In genomic region chr16:65789546-65789945, GRCh38 we compare ENCODE assay signal across 20 cellular contexts.
DNase-seq lines count a peak whose midpoint lies in the region; ATAC-seq and TF ChIP-seq lines count a peak whose summit lies in the region.
"Had no signal": no experiment of that assay in that cellular context is flagged by ENCODE, and none has a peak within 500 bp of the region (broad histone marks: within the 10 kb centered on the region; RNA-seq: fewer than 3 reads in every experiment).

No MANE protein-coding gene starts in this region.

- WGBS in esophagus muscularis mucosa = 88% methylated on average over 1 of the region's 1 CpG

- no peak for TF ChIP-seq CTCF in esophagus muscularis mucosa (IDR thresholded peaks at IDR 0.05)
- TF ChIP-seq CTCF in CD4-positive, alpha-beta T cell (IDR thresholded peaks at IDR 0.05) = no peak

- H3K27ac Mint-ChIP-seq in CD4-positive, alpha-beta T cell = no peak overlapping the region
- H3K27ac Mint-ChIP-seq: CD4-positive, alpha-beta memory T cell; CD8-positive, alpha-beta memory T cell had no signal

- H3K9me3 Mint-ChIP-seq in CD4-positive, alpha-beta T cell = no peaks in the 10 kb centered on the region

- ATAC-seq in CD4-positive, alpha-beta T cell (ENCODE audit: poor library complexity) = no peak
- ATAC-seq: GM12878 had no signal

- CTCF ChIA-PET in CD4-positive, alpha-beta T cell (lab: Charles Lee) = no interaction called here

- H3K4me1 ChIP-seq in esophagus muscularis mucosa = peaks cover 0 to 5% (median 4%) of the 10 kb centered on the region in 4 donors

- no peaks in the 10 kb centered on the region for H3K9me3 ChIP-seq in esophagus muscularis mucosa
- no peaks in the 10 kb centered on the region for H3K9me3 ChIP-seq in CD4-positive, alpha-beta T cell (ENCODE audit: control insufficient read depth, low read length)

- DNase-seq in OCI-M1 (lab: John Stamatoyannopoulos, UW) (peak; percentile 4), esophagus muscularis mucosa (ENCODE audit: extremely low spot score) (peak; percentile 62), midbrain (lab: John Stamatoyannopoulos, UW) (no peak)
- DNase-seq in CD4-positive, alpha-beta T cell = no peak
- DNase-seq in activated CD8-positive, alpha-beta memory T cell treated with anti-CD3 and anti-CD28 coated beads, Interleukin-2, amount 50 U/mL, for 48 hours = no peak
- DNase-seq: 8988T; ACHN; CD4-positive, alpha-beta memory T cell; CD8-positive, alpha-beta memory T cell; COR-L47; DMS 273 treated with DMSO at 0.1 percent for 48 hours; DMS153; DMS53; DMS79; DND-41; EL; GDM1 had no signal

- H3K4me1 Mint-ChIP-seq in CD4-positive, alpha-beta T cell (ENCODE audit: low read depth) = no peaks in the 10 kb centered on the region
- H3K4me1 Mint-ChIP-seq: CD4-positive, alpha-beta memory T cell; CD8-positive, alpha-beta memory T cell had no signal

- intact Hi-C loops in esophagus muscularis mucosa (cut with DNase I) = no loop called here
- intact Hi-C loops in CD4-positive, alpha-beta T cell (cut with DNase I, micrococcal nuclease) = no loop called here

- H3K27me3 ChIP-seq in esophagus muscularis mucosa = no peaks in the 10 kb centered on the region
- H3K27me3 ChIP-seq in CD4-positive, alpha-beta T cell (ENCODE audit: control insufficient read depth, insufficient read depth, low read length) = no peaks in the 10 kb centered on the region
- H3K27me3 ChIP-seq: BLaER1 treated with 17β-estradiol and CSF1 and Interleukin-3, amounts not matched to agents 10 nM and 100 nM had no signal

- TF ChIP-seq EP300 in esophagus muscularis mucosa (IDR thresholded peaks at IDR 0.05) = no peak

- no peaks in the 10 kb centered on the region for H3K36me3 Mint-ChIP-seq in CD4-positive, alpha-beta T cell (ENCODE audit: low read depth)
- H3K36me3 Mint-ChIP-seq: CD4-positive, alpha-beta memory T cell; CD8-positive, alpha-beta memory T cell had no signal

- TF ChIP-seq POLR2A in esophagus muscularis mucosa (IDR thresholded peaks at IDR 0.05; ENCODE audit: low read depth) = no peak

- no peak overlapping the region for H3K4me3 Mint-ChIP-seq in CD4-positive, alpha-beta T cell
- H3K4me3 Mint-ChIP-seq: CD4-positive, alpha-beta memory T cell; CD8-positive, alpha-beta memory T cell had no signal

- no peaks in the 10 kb centered on the region for H3K27me3 Mint-ChIP-seq in CD4-positive, alpha-beta T cell
- H3K27me3 Mint-ChIP-seq: CD8-positive, alpha-beta memory T cell had no signal

- no peak overlapping the region for H3K4me3 ChIP-seq in esophagus muscularis mucosa
- H3K4me3 ChIP-seq: BLaER1 treated with 17β-estradiol and CSF1 and Interleukin-3, amounts not matched to agents 10 nM and 100 nM; GM12878 had no signal

- no peak overlapping the region for H3K27ac ChIP-seq in esophagus muscularis mucosa (replicated peaks in 1 of 4)
- no peak overlapping the region for H3K27ac ChIP-seq in CD4-positive, alpha-beta T cell (ENCODE audit: low read depth, low read length)
- H3K27ac ChIP-seq: BLaER1 treated with 17β-estradiol and CSF1 and Interleukin-3, amounts not matched to agents 10 nM and 100 nM; C4-2B had no signal

- POLR2A ChIA-PET in CD4-positive, alpha-beta T cell (lab: Charles Lee) = no interaction called here

- no peaks in the 10 kb centered on the region for H3K36me3 ChIP-seq in esophagus muscularis mucosa
- H3K36me3 ChIP-seq: BLaER1 treated with 17β-estradiol and CSF1 and Interleukin-3, amounts not matched to agents 10 nM and 100 nM had no signal

Comparison
In these comparisons a context has a peak if more than half of its experiments do, and no peak if none do; other contexts are left out.
1. DNase-seq: peak in OCI-M1 (single experiment) and esophagus muscularis mucosa (single experiment); none in midbrain (single experiment), CD4-positive, alpha-beta T cell (0 of 10) and activated CD8-positive, alpha-beta memory T cell treated with anti-CD3 and anti-CD28 coated beads, Interleukin-2, amount 50 U/mL, for 48 hours (single experiment).